19 cellular contexts compared by ENCODE assay signal in genomic region chr13:34019870-34020269, GRCh38.
DNase-seq lines count a peak whose midpoint lies in the region; ATAC-seq and TF ChIP-seq lines count a peak whose summit lies in the region.
"Had no signal": no experiment of that assay in that cellular context is flagged by ENCODE, and none has a peak within 500 bp of the region (broad histone marks: within the 10 kb centered on the region; RNA-seq: fewer than 3 reads in every experiment).

No MANE protein-coding gene starts in this region.

- H3K36me3 Mint-ChIP-seq in type B pancreatic cell: peaks cover 3% of the 10 kb centered on the region

- H3K9me3 ChIP-seq in colonic mucosa (no peaks in the 10 kb centered on the region), right lobe of liver (peaks cover 0 to 3% (median 0%) of the 10 kb centered on the region in 4 donors)
- H3K9me3 ChIP-seq: neutrophil had no signal

- DNase-seq in HT-29 (ENCODE audit: low spot score): peak; percentile 91
- DNase-seq in colonic mucosa: peak; percentile 35
- DNase-seq in right lobe of liver: no peak
- no peak for DNase-seq in type B pancreatic cell (ENCODE audit: extremely low spot score, unreplicated experiment)
- no peak for DNase-seq in NCI-H187 (lab: John Stamatoyannopoulos, UW)
- no peak for DNase-seq in middle frontal gyrus (ENCODE audit: extremely low spot score, low spot score)
- no peak for DNase-seq in NCI-H2196 treated with DMSO at 0.1 percent for 48 hours (lab: John Stamatoyannopoulos, UW; ENCODE audit: unreplicated experiment)
- DNase-seq: activated CD4-positive, alpha-beta T cell treated with anti-CD3 and anti-CD28 coated beads, Interleukin-2, amount 50 U/mL, for 4 hours; activated naive CD4-positive, alpha-beta T cell; amygdala; COR-L47; effector memory CD8-positive, alpha-beta T cell; EL; Karpas-422; midbrain; NCI-H1092 treated with DMSO at 0.1 percent for 48 hours; NCI-H69 had no signal

- no peak for TF ChIP-seq POLR2A in right lobe of liver (IDR thresholded peaks at IDR 0.05)

- H3K27me3 ChIP-seq in colonic mucosa (no peaks in the 10 kb centered on the region), right lobe of liver (no peaks in the 10 kb centered on the region)
- H3K27me3 ChIP-seq: neutrophil, suprapubic skin had no signal

- peak overlapping the region; percentile 2 for H3K4me3 Mint-ChIP-seq in type B pancreatic cell
- H3K4me3 Mint-ChIP-seq: effector memory CD8-positive, alpha-beta T cell had no signal

- H3K9ac ChIP-seq in colonic mucosa (ENCODE audit: low read depth in 2 of 2, low read length in 2 of 2): no peak overlapping the region

- H3K9me3 Mint-ChIP-seq in type B pancreatic cell: peaks cover 11% of the 10 kb centered on the region

- no peaks in the 10 kb centered on the region for H3K27me3 Mint-ChIP-seq in type B pancreatic cell
- H3K27me3 Mint-ChIP-seq: effector memory CD8-positive, alpha-beta T cell had no signal

- ATAC-seq in right lobe of liver: peak in 3 of 4 donors; percentile 60 to 86 (median 64)
- ATAC-seq: effector memory CD8-positive, alpha-beta T cell had no signal

- no peaks in the 10 kb centered on the region for H3K4me1 Mint-ChIP-seq in type B pancreatic cell (ENCODE audit: unreplicated experiment)

- no peaks in the 10 kb centered on the region for H3K36me3 ChIP-seq in colonic mucosa
- H3K36me3 ChIP-seq in right lobe of liver: no peaks in the 10 kb centered on the region
- H3K36me3 ChIP-seq: neutrophil, suprapubic skin had no signal

- no peaks in the 10 kb centered on the region for H3K4me1 ChIP-seq in colonic mucosa
- no peaks in the 10 kb centered on the region for H3K4me1 ChIP-seq in right lobe of liver
- H3K4me1 ChIP-seq: suprapubic skin had no signal

- intact Hi-C loops in colonic mucosa (cut with DNase I): no loop called here
- intact Hi-C loops in right lobe of liver (cut with DNase I): no loop called here

- no peak overlapping the region for H3K27ac ChIP-seq in colonic mucosa
- H3K27ac ChIP-seq in right lobe of liver: no peak overlapping the region
- H3K27ac ChIP-seq: neutrophil, suprapubic skin had no signal

- H3K4me3 ChIP-seq in colonic mucosa (no peak overlapping the region), right lobe of liver (no peak overlapping the region)
- H3K4me3 ChIP-seq: suprapubic skin had no signal

- TF ChIP-seq CTCF in colonic mucosa (IDR thresholded peaks at IDR 0.05) (no peak), right lobe of liver (IDR thresholded peaks at IDR 0.05) (no peak), type B pancreatic cell (conservative IDR thresholded peaks at IDR 0.05) (no peak)

- peak overlapping the region; percentile 30 for H3K27ac Mint-ChIP-seq in type B pancreatic cell
- H3K27ac Mint-ChIP-seq: effector memory CD8-positive, alpha-beta T cell had no signal

- 37% methylated on average over 6 of the region's 6 CpGs for WGBS in right lobe of liver (ENCODE audit: insufficient coverage, low coverage, low lambda C conversion rate, missing lambda C conversion rate)

Comparison
In these comparisons a context has a peak if more than half of its experiments do, and no peak if none do; other contexts are left out.
1. DNase-seq: peak in HT-29 (single experiment) and colonic mucosa (single experiment); none in right lobe of liver (0 of 3), type B pancreatic cell (single experiment), NCI-H187 (0 of 2), middle frontal gyrus (single experiment) and NCI-H2196 treated with DMSO at 0.1 percent for 48 hours (single experiment).